8 cellular contexts compared by ENCODE assay signal in genomic region chr12:64608901-64609542, GRCh38. TPM values are rescaled to one million over a fixed set of nuclear protein-coding genes. Genes with fewer than 3 reads are reported as not detected.
DNase-seq lines count a peak whose midpoint lies in the region; ATAC-seq and TF ChIP-seq lines count a peak whose summit lies in the region.

No MANE protein-coding gene starts in this region.

- peak overlapping the region; percentile 79 to 95 for H3K27ac Mint-ChIP-seq in effector memory CD8-positive, alpha-beta T cell
- H3K27ac Mint-ChIP-seq in type B pancreatic cell = peak overlapping the region; percentile 92

- no peaks in the 10 kb centered on the region for H3K27me3 Mint-ChIP-seq in effector memory CD8-positive, alpha-beta T cell
- H3K27me3 Mint-ChIP-seq in type B pancreatic cell = no peaks in the 10 kb centered on the region

- H3K36me3 Mint-ChIP-seq in effector memory CD8-positive, alpha-beta T cell (ENCODE audit: insufficient read depth) = peaks cover 20% of the 10 kb centered on the region
- H3K36me3 Mint-ChIP-seq in type B pancreatic cell = peaks cover 8% of the 10 kb centered on the region

- peaks cover 27 to 34% of the 10 kb centered on the region in 2 donors for H3K4me1 Mint-ChIP-seq in effector memory CD8-positive, alpha-beta T cell (ENCODE audit: low read depth in 2 of 2)
- peaks cover 16% of the 10 kb centered on the region for H3K4me1 Mint-ChIP-seq in type B pancreatic cell (ENCODE audit: unreplicated experiment)

- no peaks in the 10 kb centered on the region for H3K9me3 Mint-ChIP-seq in effector memory CD8-positive, alpha-beta T cell
- H3K9me3 Mint-ChIP-seq in type B pancreatic cell = no peaks in the 10 kb centered on the region

- H3K4me3 Mint-ChIP-seq in effector memory CD8-positive, alpha-beta T cell = peak overlapping the region; percentile 92 to 96
- H3K4me3 Mint-ChIP-seq in type B pancreatic cell = peak overlapping the region; percentile 98

- peak; percentile 19 for ATAC-seq in HG02678 (IDR thresholded peaks at IDR 0.05; ENCODE audit: unreplicated experiment)
- ATAC-seq in activated CD4-positive, CD25-positive, alpha-beta regulatory T cell treated with anti-CD3 and anti-CD28 coated beads, Interleukin-2, amount 50 U/mL, for 24 hours = peak; percentile 36 to 41
- ATAC-seq in effector memory CD8-positive, alpha-beta T cell (replicated peaks) = peak; percentile 40

- DNase-seq in activated T-cell treated with anti-CD3 and anti-CD28 coated beads for 1 hour (ENCODE audit: low read depth) (peak; percentile 24), activated T-cell treated with anti-CD3 and anti-CD28 coated beads for 4 hours (no peak), NCI-H2196 treated with DMSO at 0.1 percent for 48 hours (lab: John Stamatoyannopoulos, UW; ENCODE audit: unreplicated experiment) (peak; percentile 67), mucosa of gallbladder (ENCODE audit: low spot score) (peak; percentile 40), type B pancreatic cell (ENCODE audit: extremely low spot score, unreplicated experiment) (no peak)
- peak; percentile 11 to 44 (median 20) for DNase-seq in effector memory CD8-positive, alpha-beta T cell

- TF ChIP-seq CTCF in type B pancreatic cell (conservative IDR thresholded peaks at IDR 0.05) = no peak

RNA-seq across cellular contexts. Expression of gene RASSF3, which starts 1.3 kb away (rescaled TPM):
- total RNA-seq in mucosa of gallbladder (130 TPM), type B pancreatic cell (ENCODE audit: low replicate concordance) (16.3 and 31.8 TPM in 2 replicates)

Comparison
In these comparisons a context has a peak if more than half of its experiments do, and no peak if none do; other contexts are left out.
1. DNase-seq: peak in activated T-cell treated with anti-CD3 and anti-CD28 coated beads for 1 hour (single experiment), NCI-H2196 treated with DMSO at 0.1 percent for 48 hours (single experiment), effector memory CD8-positive, alpha-beta T cell (3 of 3) and mucosa of gallbladder (single experiment); none in activated T-cell treated with anti-CD3 and anti-CD28 coated beads for 4 hours (single experiment) and type B pancreatic cell (single experiment).
2. Peak in every context shown above with its lines, with median percentiles within 50 percentile points of each other: ATAC-seq.